In genomic region chr12:114408881-114409795, GRCh38 we compare ENCODE assay signal across 10 cellular contexts. TPM values are rescaled to one million over a fixed set of nuclear protein-coding genes. Genes with fewer than 3 reads are reported as not detected.
A peak's percentile ranks its signal among the peaks of the same experiment; 100 is the strongest.
DNase-seq lines count a peak whose midpoint lies in the region; ATAC-seq and TF ChIP-seq lines count a peak whose summit lies in the region.
"Had no signal": no experiment of that assay in that cellular context is flagged by ENCODE, and none has a peak within 500 bp of the region (broad histone marks: within the 10 kb centered on the region; RNA-seq: fewer than 3 reads in every experiment).

No MANE protein-coding gene starts in this region.

- H3K9me3 ChIP-seq in duodenal mucosa (ENCODE audit: control insufficient read depth in 1 of 2, low read length in 2 of 2) (no peaks in the 10 kb centered on the region), mesenchymal stem cell (ENCODE audit: control insufficient read depth, low read length) (no peaks in the 10 kb centered on the region), tibial nerve (no peaks in the 10 kb centered on the region)

- H3K4me2 ChIP-seq in mesenchymal stem cell (ENCODE audit: low read length, poor library complexity, severe bottlenecking), result peak overlapping the region; percentile 69

- no peak overlapping the region for H3K14ac ChIP-seq in mesenchymal stem cell (ENCODE audit: low read length in 2 of 2)

- no peaks in the 10 kb centered on the region for H3K79me1 ChIP-seq in mesenchymal stem cell (replicated peaks; ENCODE audit: low read length, poor library complexity, severe bottlenecking)

- no peak for TF ChIP-seq EP300 in tibial nerve (IDR thresholded peaks at IDR 0.05)

- TF ChIP-seq CTCF in tibial nerve (IDR thresholded peaks at IDR 0.05), result no peak
- no peak for TF ChIP-seq CTCF in omental fat pad (IDR thresholded peaks at IDR 0.05)

- H4K8ac ChIP-seq in mesenchymal stem cell (ENCODE audit: low read length), result no peak overlapping the region

- H3K4me3 ChIP-seq in duodenal mucosa (ENCODE audit: low read depth in 1 of 2, low read length in 2 of 2), result peak overlapping the region; percentile 43 to 54
- H3K4me3 ChIP-seq in mesenchymal stem cell (ENCODE audit: insufficient read depth in 1 of 2, low read depth in 1 of 2, low read length in 2 of 2), result peak overlapping the region; percentile 5 to 88
- peak overlapping the region; percentile 1 to 46 (median 27) for H3K4me3 ChIP-seq in tibial nerve

- no peak overlapping the region for H2AK5ac ChIP-seq in mesenchymal stem cell (ENCODE audit: low read length, severe bottlenecking)

- H3K9ac ChIP-seq in duodenal mucosa (ENCODE audit: low read depth in 1 of 2, low read length in 2 of 2) (no peak overlapping the region), mesenchymal stem cell (ENCODE audit: low read length) (peak overlapping the region; percentile 93)

- H3K18ac ChIP-seq in mesenchymal stem cell (ENCODE audit: low read depth in 1 of 2, low read length in 2 of 2), result no peak overlapping the region

- H3K36me3 ChIP-seq in duodenal mucosa (ENCODE audit: control insufficient read depth in 1 of 2, insufficient read depth in 2 of 2, low read length in 2 of 2) (no peaks in the 10 kb centered on the region), mesenchymal stem cell (ENCODE audit: control insufficient read depth in 1 of 2, insufficient read depth in 2 of 2, low read depth in 1 of 2, low read length in 2 of 2) (no peaks in the 10 kb centered on the region), tibial nerve (no peaks in the 10 kb centered on the region)

- CTCF ChIA-PET in activated CD4-positive, alpha-beta T cell treated with anti-CD3 and anti-CD28 coated beads, Interleukin-2, amount 10 ng/mL, durations not matched to agents 7 days and 5 days (lab: Charles Lee), result interaction anchor here (1.0 to 1.8 kb wide), 2 partner anchors 34 to 67 kb away, joined by 3 to 5 read pairs; no protein-coding TSS in a partner anchor
- CTCF ChIA-PET in activated CD4-positive, alpha-beta T cell treated with anti-CD3 and anti-CD28 coated beads for 36 hours (lab: Charles Lee), result no interaction called here

- H3K4me3 Mint-ChIP-seq in activated CD4-positive, alpha-beta T cell treated with anti-CD3 and anti-CD28 coated beads, Interleukin-2, amount 10 ng/mL, durations not matched to agents 7 days and 5 days, result peak overlapping the region; percentile 41
- no peak overlapping the region for H3K4me3 Mint-ChIP-seq in activated CD4-positive, alpha-beta T cell treated with anti-CD3 and anti-CD28 coated beads for 36 hours

- H3K4me1 ChIP-seq in duodenal mucosa (ENCODE audit: control insufficient read depth in 1 of 2, insufficient read depth in 2 of 2, low read length in 2 of 2), result no peaks in the 10 kb centered on the region
- peaks cover 7% of the 10 kb centered on the region for H3K4me1 ChIP-seq in mesenchymal stem cell (ENCODE audit: control insufficient read depth, insufficient read depth, low read depth, low read length)
- H3K4me1 ChIP-seq in tibial nerve, result peaks cover 0 to 48% (median 0%) of the 10 kb centered on the region in 4 donors

- intact Hi-C loops in activated CD4-positive, alpha-beta T cell treated with anti-CD3 and anti-CD28 coated beads for 36 hours (cut with DNase I, micrococcal nuclease), result loop anchor here (2.0 to 10.0 kb wide), 4 partner anchors 32 to 937 kb away; partner anchors contain the start of gene LHX5 (in 1 of the 2)

- H2BK12ac ChIP-seq in mesenchymal stem cell (ENCODE audit: low read length in 2 of 2), result no peak overlapping the region

- no peak for DNase-seq in activated CD4-positive, alpha-beta T cell treated with anti-CD3 and anti-CD28 coated beads, Interleukin-2, amount 10 ng/mL, durations not matched to agents 7 days and 5 days
- DNase-seq in activated CD4-positive, alpha-beta T cell treated with anti-CD3 and anti-CD28 coated beads for 36 hours, result no peak
- DNase-seq in mesenchymal stem cell (peak; percentile 21), tibial nerve (ENCODE audit: low spot score in 2 of 2) (no peak), omental fat pad (ENCODE audit: low spot score) (no peak)
- DNase-seq: ACHN, NCI-H2107 had no signal

- H3K27ac ChIP-seq in duodenal mucosa (ENCODE audit: low read depth, low read length) (no peak overlapping the region), mesenchymal stem cell (ENCODE audit: low read length, poor library complexity, severe bottlenecking) (no peak overlapping the region), tibial nerve (no peak overlapping the region)

- no peak for TF ChIP-seq POLR2A in tibial nerve (IDR thresholded peaks at IDR 0.05)

- no peak overlapping the region for H2BK5ac ChIP-seq in mesenchymal stem cell (ENCODE audit: low read depth, low read length, poor library complexity, severe bottlenecking)

- H3K27me3 ChIP-seq in duodenal mucosa (ENCODE audit: control insufficient read depth in 1 of 2, insufficient read depth in 2 of 2, low read length in 2 of 2) (peaks cover 91 to 96% of the 10 kb centered on the region in 2 donors), mesenchymal stem cell (ENCODE audit: control insufficient read depth in 1 of 2, insufficient read depth in 1 of 2, low read length in 2 of 2) (peaks cover 14 to 100% of the 10 kb centered on the region in 2 experiments), tibial nerve (peaks cover 0 to 100% of the 10 kb centered on the region in 2 donors)

- H2BK120ac ChIP-seq in mesenchymal stem cell (ENCODE audit: low read depth, low read length), result no peak overlapping the region

- H3K27ac Mint-ChIP-seq in activated CD4-positive, alpha-beta T cell treated with anti-CD3 and anti-CD28 coated beads, Interleukin-2, amount 10 ng/mL, durations not matched to agents 7 days and 5 days, result peak overlapping the region; percentile 9
- no peak overlapping the region for H3K27ac Mint-ChIP-seq in activated CD4-positive, alpha-beta T cell treated with anti-CD3 and anti-CD28 coated beads for 36 hours

- peaks cover 91% of the 10 kb centered on the region for H3K27me3 Mint-ChIP-seq in activated CD4-positive, alpha-beta T cell treated with anti-CD3 and anti-CD28 coated beads, Interleukin-2, amount 10 ng/mL, durations not matched to agents 7 days and 5 days
- H3K27me3 Mint-ChIP-seq in activated CD4-positive, alpha-beta T cell treated with anti-CD3 and anti-CD28 coated beads for 36 hours, result peaks cover 79% of the 10 kb centered on the region

- no peaks in the 10 kb centered on the region for H3K9me3 Mint-ChIP-seq in activated CD4-positive, alpha-beta T cell treated with anti-CD3 and anti-CD28 coated beads, Interleukin-2, amount 10 ng/mL, durations not matched to agents 7 days and 5 days
- no peaks in the 10 kb centered on the region for H3K9me3 Mint-ChIP-seq in activated CD4-positive, alpha-beta T cell treated with anti-CD3 and anti-CD28 coated beads for 36 hours (ENCODE audit: low read depth)

- H2BK15ac ChIP-seq in mesenchymal stem cell (ENCODE audit: low read depth, poor library complexity, severe bottlenecking), result no peak overlapping the region

- peaks cover 4% of the 10 kb centered on the region for H3K4me1 Mint-ChIP-seq in activated CD4-positive, alpha-beta T cell treated with anti-CD3 and anti-CD28 coated beads, Interleukin-2, amount 10 ng/mL, durations not matched to agents 7 days and 5 days
- H3K4me1 Mint-ChIP-seq in activated CD4-positive, alpha-beta T cell treated with anti-CD3 and anti-CD28 coated beads for 36 hours, result peaks cover 11% of the 10 kb centered on the region

- H2AFZ ChIP-seq in mesenchymal stem cell (ENCODE audit: low read depth, low read length), result peak overlapping the region; percentile 42

- no peak overlapping the region for H3K4ac ChIP-seq in mesenchymal stem cell (ENCODE audit: low read depth in 1 of 2, low read length in 2 of 2)

- 2% methylated on average over 67 of the region's 67 CpGs for WGBS in mesenchymal stem cell
- 1 to 3% methylated on average over 38 to 67 of the region's 67 CpGs for WGBS in tibial nerve, 2 donors

- POLR2A ChIA-PET in activated CD4-positive, alpha-beta T cell treated with anti-CD3 and anti-CD28 coated beads, Interleukin-2, amount 10 ng/mL, durations not matched to agents 7 days and 5 days (lab: Charles Lee), result no interaction called here
- POLR2A ChIA-PET in activated CD4-positive, alpha-beta T cell treated with anti-CD3 and anti-CD28 coated beads for 36 hours (lab: Charles Lee), result interaction anchor here (0.6 kb wide), 1 partner anchor 25 kb away, joined by 3 read pairs; no protein-coding TSS in a partner anchor

- no peak overlapping the region for H4K91ac ChIP-seq in mesenchymal stem cell (ENCODE audit: low read length)

- no peak for ATAC-seq in activated CD4-positive, alpha-beta T cell treated with anti-CD3 and anti-CD28 coated beads for 36 hours
- ATAC-seq in omental fat pad (ENCODE audit: low FRiP score), result no peak
- no peak for ATAC-seq in GM18867 (IDR thresholded peaks at IDR 0.05; ENCODE audit: unreplicated experiment)
- no peak for ATAC-seq in GM21381 (IDR thresholded peaks at IDR 0.05; ENCODE audit: unreplicated experiment)

- H3K36me3 Mint-ChIP-seq in activated CD4-positive, alpha-beta T cell treated with anti-CD3 and anti-CD28 coated beads, Interleukin-2, amount 10 ng/mL, durations not matched to agents 7 days and 5 days (ENCODE audit: low read depth), result peaks cover 2% of the 10 kb centered on the region
- H3K36me3 Mint-ChIP-seq in activated CD4-positive, alpha-beta T cell treated with anti-CD3 and anti-CD28 coated beads for 36 hours (ENCODE audit: low read depth), result no peaks in the 10 kb centered on the region

- H3K23ac ChIP-seq in mesenchymal stem cell (ENCODE audit: low read length in 2 of 2), result no peak overlapping the region

RNA-seq across cellular contexts. Expression of gene TBX5, which starts 3.2 kb away (rescaled TPM):
- total RNA-seq in activated CD4-positive, alpha-beta T cell treated with anti-CD3 and anti-CD28 coated beads, Interleukin-2, amount 10 ng/mL, durations not matched to agents 7 days and 5 days, result not detected
- total RNA-seq in activated CD4-positive, alpha-beta T cell treated with anti-CD3 and anti-CD28 coated beads for 36 hours, result not detected
- not detected for polyA plus RNA-seq in mesenchymal stem cell (2013, experiment 1 of 2)
- not detected for polyA plus RNA-seq in mesenchymal stem cell (2013, experiment 2 of 2)
- total RNA-seq in tibial nerve (not detected), omental fat pad (not detected)
